8 cellular contexts compared by ENCODE assay signal in the genomic region with DNA sequence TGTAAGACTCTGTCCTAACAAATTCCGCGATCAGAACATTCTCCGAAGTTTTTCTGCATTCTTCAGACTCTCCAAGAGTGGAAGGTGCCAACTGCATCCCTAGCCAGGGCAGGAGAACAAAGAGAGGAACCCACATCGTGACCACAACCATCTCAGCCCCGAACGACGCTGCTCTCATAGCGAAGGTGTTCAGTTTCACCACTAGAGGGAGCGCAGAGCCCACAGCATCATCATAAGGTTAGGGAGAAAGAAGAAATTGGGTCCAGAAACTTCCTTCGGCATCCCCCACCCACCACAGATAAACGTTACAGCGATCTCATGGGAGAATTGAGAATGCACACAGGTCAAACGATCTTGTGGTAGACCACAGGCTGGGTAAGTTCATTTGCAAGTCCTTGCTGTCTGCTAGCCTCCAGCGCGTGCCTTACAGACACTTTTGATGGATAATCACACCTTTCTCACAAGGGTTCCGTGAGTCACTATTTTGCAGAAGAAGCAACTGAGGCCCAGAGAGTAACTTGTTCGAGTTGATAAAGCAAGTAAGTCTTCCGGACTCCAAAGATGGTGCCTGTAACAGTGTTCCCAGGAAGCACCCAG. TPM values are rescaled to one million over a fixed set of nuclear protein-coding genes. Genes with fewer than 3 reads are reported as not detected.
DNase-seq lines count a peak whose midpoint lies in the region; ATAC-seq and TF ChIP-seq lines count a peak whose summit lies in the region.

No MANE protein-coding gene starts in this region.

- H3K4me3 ChIP-seq in GM12864 (ENCODE audit: low read depth, low read length) (no peak overlapping the region), IMR-90 (ENCODE audit: insufficient read depth, low read depth, low read length) (no peak overlapping the region), OCI-LY1 (ENCODE audit: low read depth, low read length, poor library complexity, severe bottlenecking) (no peak overlapping the region)
- no peak overlapping the region for H3K4me3 ChIP-seq in naive thymus-derived CD4-positive, alpha-beta T cell (ENCODE audit: low read length)

- H3K27me3 ChIP-seq in IMR-90 (ENCODE audit: control insufficient read depth, insufficient read depth, low read length) (no peaks in the 10 kb centered on the region; the same call in 1 of the 2 replicates), OCI-LY1 (ENCODE audit: insufficient read depth, low read length) (no peaks in the 10 kb centered on the region; the same call in 1 of the 2 replicates)
- H3K27me3 ChIP-seq in naive thymus-derived CD4-positive, alpha-beta T cell (ENCODE audit: control insufficient read depth in 2 of 2, insufficient read depth in 2 of 2, low read length in 2 of 2): no peaks in the 10 kb centered on the region

- no peaks in the 10 kb centered on the region for H3K36me3 Mint-ChIP-seq in naive thymus-derived CD4-positive, alpha-beta T cell

- no peak overlapping the region for H3K4me3 Mint-ChIP-seq in naive thymus-derived CD4-positive, alpha-beta T cell

- TF ChIP-seq RAD21 in IMR-90 (IDR thresholded peaks at IDR 0.05; ENCODE audit: low read length): peak; percentile 99

- peak overlapping the region; percentile 15; the same call in 1 of the 2 replicates for H4K5ac ChIP-seq in IMR-90 (ENCODE audit: low read depth, low read length)

- H3K4ac ChIP-seq in IMR-90 (ENCODE audit: low read depth, low read length): peak overlapping the region; percentile 36

- H2BK15ac ChIP-seq in IMR-90 (ENCODE audit: low read depth, low read length): peak overlapping the region; percentile 71

- peaks cover 0 to 4% (median 0%) of the 10 kb centered on the region in 11 donors for H3K9me3 Mint-ChIP-seq in naive thymus-derived CD4-positive, alpha-beta T cell

- no peak overlapping the region for H3K56ac ChIP-seq in IMR-90 (ENCODE audit: extremely low read depth, insufficient read depth, low read length)

- H2AFZ ChIP-seq in IMR-90 (replicated peaks; ENCODE audit: low read length, poor library complexity) (peak overlapping the region; percentile 24), OCI-LY1 (ENCODE audit: low read length) (no peak overlapping the region)

- intact Hi-C loops in IMR-90 (cut with micrococcal nuclease): loop anchor here (1.0 to 5.0 kb wide), 8 partner anchors 127 to 1032 kb away; a partner anchor contains a TSS
- intact Hi-C loops in naive thymus-derived CD4-positive, alpha-beta T cell (cut with micrococcal nuclease): loop anchor here (1.0 to 2.0 kb wide), 4 partner anchors 556 to 1196 kb away; no protein-coding TSS in a partner anchor

- 0 out of 2 replicates have a peak, but pooled peaks cover 2% of the 10 kb centered on the region for H3K9me1 ChIP-seq in IMR-90 (ENCODE audit: insufficient read depth, low read length)

- peaks cover 2% of the 10 kb centered on the region; the same call in 1 of the 2 replicates for H3K9me3 ChIP-seq in IMR-90 (ENCODE audit: control insufficient read depth, insufficient read depth, low read length)
- H3K9me3 ChIP-seq in OCI-LY1 (ENCODE audit: low read length): no peaks in the 10 kb centered on the region
- no peaks in the 10 kb centered on the region for H3K9me3 ChIP-seq in naive thymus-derived CD4-positive, alpha-beta T cell (ENCODE audit: control insufficient read depth in 2 of 3, low read length in 3 of 3)

- BruUV-seq in IMR-90 (replicated peaks; lab: Mats Ljungman, UMichigan): no TSS peak

- dilution Hi-C loops in IMR-90 (cut with HindIII; ENCODE audit: low sequenced_read_pairs, unreplicated experiment): loop anchor here (25.0 kb wide), 1 partner anchor 562 kb away; no protein-coding TSS in a partner anchor

- POLR2A ChIA-PET in IMR-90 (lab: Charles Lee; ENCODE audit: unreplicated experiment): interaction anchor here (0.6 kb wide), 1 partner anchor 529 kb away, joined by 3 read pairs; no protein-coding TSS in a partner anchor
- POLR2A ChIA-PET in naive thymus-derived CD4-positive, alpha-beta T cell (lab: Charles Lee): no interaction called here

- H3K27me3 Mint-ChIP-seq in naive thymus-derived CD4-positive, alpha-beta T cell: peaks cover 5 to 29% (median 20%) of the 10 kb centered on the region in 5 donors

- peak; percentile 96 for ATAC-seq in IMR-90 (ENCODE audit: low read depth)
- peak; percentile 76 for ATAC-seq in esophagus mucosa
- ATAC-seq in naive thymus-derived CD4-positive, alpha-beta T cell: peak; percentile 86
- ATAC-seq in GM18870 (IDR thresholded peaks at IDR 0.05; ENCODE audit: unreplicated experiment): no peak

- TF ChIP-seq CTCF in GM12864 (IDR thresholded peaks at IDR 0.05; ENCODE audit: low read depth, low read length, missing control alignments) (peak; percentile 97), IMR-90 (conservative IDR thresholded peaks at IDR 0.05; ENCODE audit: low read depth, low read length) (peak; percentile 96), OCI-LY1 (IDR thresholded peaks at IDR 0.05; ENCODE audit: low read length) (peak; percentile 95)

- H3K36me3 ChIP-seq in IMR-90 (ENCODE audit: control insufficient read depth, insufficient read depth, low read length) (no peaks in the 10 kb centered on the region), OCI-LY1 (ENCODE audit: insufficient read depth, low read length) (no peaks in the 10 kb centered on the region)
- H3K36me3 ChIP-seq in naive thymus-derived CD4-positive, alpha-beta T cell (ENCODE audit: control insufficient read depth in 2 of 3, insufficient read depth in 3 of 3, low read length in 3 of 3): no peaks in the 10 kb centered on the region

- peak overlapping the region; percentile 29 for H2AK9ac ChIP-seq in IMR-90 (replicated peaks; ENCODE audit: low read depth, low read length, poor library complexity)

- H3K4me2 ChIP-seq in IMR-90 (ENCODE audit: low read depth, low read length) (peak overlapping the region; percentile 32), OCI-LY1 (ENCODE audit: low read length) (no peak overlapping the region)

- H4K20me1 ChIP-seq in IMR-90 (ENCODE audit: insufficient read depth, low read length) (no peaks in the 10 kb centered on the region), OCI-LY1 (ENCODE audit: insufficient read depth, low read length) (no peaks in the 10 kb centered on the region)

- no peak overlapping the region for H3K27ac Mint-ChIP-seq in naive thymus-derived CD4-positive, alpha-beta T cell

- H3K4me1 ChIP-seq in IMR-90 (ENCODE audit: control insufficient read depth, insufficient read depth, low read length) (peaks cover 5% of the 10 kb centered on the region; the same call in 1 of the 2 replicates), OCI-LY1 (ENCODE audit: insufficient read depth, low read length, severe bottlenecking) (no peaks in the 10 kb centered on the region)
- H3K4me1 ChIP-seq in naive thymus-derived CD4-positive, alpha-beta T cell (ENCODE audit: control insufficient read depth in 2 of 2, insufficient read depth in 2 of 2, low read length in 2 of 2): no peaks in the 10 kb centered on the region

- H3K14ac ChIP-seq in IMR-90 (replicated peaks; ENCODE audit: low read depth, low read length): peak overlapping the region; percentile 23

- H3K4me1 Mint-ChIP-seq in naive thymus-derived CD4-positive, alpha-beta T cell: peaks cover 0 to 9% (median 4%) of the 10 kb centered on the region in 7 donors

- H3K18ac ChIP-seq in IMR-90 (ENCODE audit: low read depth, low read length): peak overlapping the region; percentile 17

- H3K9ac ChIP-seq in IMR-90 (ENCODE audit: low read depth, low read length) (no peak overlapping the region), OCI-LY1 (ENCODE audit: low read length) (no peak overlapping the region)

- peak overlapping the region; percentile 81 for H4K91ac ChIP-seq in IMR-90 (ENCODE audit: insufficient read depth, low read depth, low read length)

- H3F3A ChIP-seq in OCI-LY1 (ENCODE audit: insufficient read depth, low read length): no peaks in the 10 kb centered on the region

- WGBS in IMR-90 (ENCODE audit: extremely low coverage in 2 of 2, insufficient read length in 1 of 2), 2 experiments: 48% methylated on average over 7 of the region's 18 CpGs; no CpG with 5 or more reads in 1 of the 2 experiments

- H3K9me2 ChIP-seq in OCI-LY1 (ENCODE audit: low read depth, low read length): no peaks in the 10 kb centered on the region

- DNase-seq in GM12864 (ENCODE audit: low read depth) (no peak), IMR-90 (peak; percentile 86), activated T-cell treated with anti-CD3 and anti-CD28 coated beads for 1 hour (ENCODE audit: low read depth) (peak; percentile 35), stromal cell of bone marrow (ENCODE audit: low read depth) (peak; percentile 49)
- DNase-seq in naive thymus-derived CD4-positive, alpha-beta T cell: peak; percentile 24 to 65 (median 52)

- peak overlapping the region; percentile 15; the same call in 1 of the 2 replicates for H3K23ac ChIP-seq in IMR-90 (ENCODE audit: low read depth, low read length)

- no peak overlapping the region for H2BK5ac ChIP-seq in IMR-90 (ENCODE audit: low read depth, low read length, poor library complexity, severe bottlenecking)

- CTCF ChIA-PET in IMR-90 (lab: Yijun Ruan, JAX): interaction anchor here (0.6 to 1.0 kb wide), 4 partner anchors 13 to 1031 kb away, joined by 3 read pairs; no protein-coding TSS in a partner anchor
- CTCF ChIA-PET in naive thymus-derived CD4-positive, alpha-beta T cell (lab: Charles Lee): interaction anchor here (1.1 kb wide), 1 partner anchor 12 kb away, joined by 4 read pairs; no protein-coding TSS in a partner anchor

- H2AK5ac ChIP-seq in IMR-90 (ENCODE audit: low read depth, low read length): peak overlapping the region; percentile 56; the same call in 1 of the 2 replicates

- TF ChIP-seq POLR2A in IMR-90 (IDR thresholded peaks at IDR 0.05; ENCODE audit: low read depth, low read length): peak; percentile 47; the same call in 1 of the 2 replicates

- no peaks in the 10 kb centered on the region for H3K79me2 ChIP-seq in OCI-LY1 (ENCODE audit: insufficient read depth, low read length)

- peak overlapping the region; percentile 77 for H2BK120ac ChIP-seq in IMR-90 (ENCODE audit: low read depth, low read length)

- in situ Hi-C loops in IMR-90 (cut with MboI; ENCODE audit: low sequenced_read_pairs): loop anchor here (5.0 to 10.0 kb wide), 3 partner anchors 334 to 557 kb away; no protein-coding TSS in a partner anchor

- H3K79me1 ChIP-seq in IMR-90 (ENCODE audit: low read depth in 1 of 2, low read length in 2 of 2): peaks cover 0 to 6% of the 10 kb centered on the region in 2 experiments; a peak in 1 of 4 replicates

- H3K27ac ChIP-seq in IMR-90 (ENCODE audit: insufficient read depth, low read length) (no peak overlapping the region), OCI-LY1 (ENCODE audit: low read depth, low read length, poor library complexity, severe bottlenecking) (no peak overlapping the region)
- no peak overlapping the region for H3K27ac ChIP-seq in naive thymus-derived CD4-positive, alpha-beta T cell (ENCODE audit: low read depth, low read length)

- H2BK20ac ChIP-seq in IMR-90 (ENCODE audit: low read depth, low read length): peak overlapping the region; percentile 86

- H4K8ac ChIP-seq in IMR-90 (ENCODE audit: low read depth in 2 of 2, low read length in 2 of 2): peak overlapping the region in 1 of 2 experiments; percentile 61; a peak in 3 of 4 replicates

RNA-seq across cellular contexts. Expression of a gene that starts 53.7 kb away (rescaled TPM):
- 7.7 and 12.5 TPM in 2 replicates for total RNA-seq in IMR-90 (2012; rRNA removed)
- 8.2 and 8.7 TPM in 2 replicates for polyA plus RNA-seq in IMR-90 (2012; rRNA removed)
- polyA plus RNA-seq in IMR-90 (2012; cell fraction: cytosol; rRNA removed): 4.8 and 7.4 TPM in 2 replicates
- 6.5 and 6.7 TPM in 2 replicates for polyA plus RNA-seq in IMR-90 (2012; cell fraction: nucleus; rRNA removed; ENCODE audit: low replicate concordance)
- 15.5 TPM for total RNA-seq in esophagus mucosa
- 100 to 1,000 TPM; 200 to 329 (median 290) TPM for total RNA-seq in naive thymus-derived CD4-positive, alpha-beta T cell
- 100 to 1,000 TPM in 1 of 2 donors, 10 to 100 TPM in 1; 90.6 to 115 TPM for polyA plus RNA-seq in naive thymus-derived CD4-positive, alpha-beta T cell

Comparison
In these comparisons a context has a peak if more than half of its experiments do, and no peak if none do; other contexts are left out.
1. RNA of a gene that starts 53.7 kb away (total RNA-seq): 200 to 329 TPM in naive thymus-derived CD4-positive, alpha-beta T cell; 15.5 TPM in esophagus mucosa (single experiment) and 7.7 to 12.5 TPM in IMR-90; every median in the first group is over 10 times any median in the second.
2. Peak in every context shown above with its lines, with median percentiles within 50 percentile points of each other: CTCF ChIP-seq.